Comparison of ENCODE assay signal across 8 cellular contexts in genomic region chr16:10579575-10579964, GRCh38. TPM values are rescaled to one million over a fixed set of nuclear protein-coding genes. Genes with fewer than 3 reads are reported as not detected.
DNase-seq lines count a peak whose midpoint lies in the region; ATAC-seq, FAIRE-seq and TF ChIP-seq lines count a peak whose summit lies in the region.

No MANE protein-coding gene starts in this region.

- peak overlapping the region; percentile 73 for H3K4me3 ChIP-seq in astrocyte of the spinal cord (ENCODE audit: low read depth, low read length)
- peak overlapping the region; percentile 71 to 81 (median 79) for H3K4me3 ChIP-seq in keratinocyte (ENCODE audit: control insufficient read depth in 2 of 3, extremely low read depth in 1 of 3, insufficient read depth in 2 of 3, low read depth in 1 of 3, low read length in 3 of 3)
- H3K4me3 ChIP-seq in skeletal muscle satellite cell (ENCODE audit: low read length): peak overlapping the region; percentile 91

- H3K9me3 ChIP-seq in H9 (ENCODE audit: control insufficient read depth, low read depth, low read length) (no peaks in the 10 kb centered on the region), keratinocyte (ENCODE audit: control insufficient read depth, low read depth, low read length) (no peaks in the 10 kb centered on the region), skeletal muscle satellite cell (replicated peaks; ENCODE audit: low read length) (no peaks in the 10 kb centered on the region)

- no peak overlapping the region for H3T11ph ChIP-seq in H9 (ENCODE audit: low read length)

- H3K36me3 Mint-ChIP-seq in H9 (ENCODE audit: insufficient read depth in 1 of 3, low read depth in 3 of 3): peaks cover 0 to 4% (median 2%) of the 10 kb centered on the region in 3 experiments; a peak in 2 of 7 replicates
- no peaks in the 10 kb centered on the region for H3K36me3 Mint-ChIP-seq in effector memory CD8-positive, alpha-beta T cell (ENCODE audit: insufficient read depth)

- H3K14ac ChIP-seq in H9 (ENCODE audit: insufficient read depth, low read length): no peak overlapping the region

- H2BK5ac ChIP-seq in H9 (ENCODE audit: insufficient read length, low read length): no peak overlapping the region

- peaks cover 5% of the 10 kb centered on the region for H3K9me1 ChIP-seq in keratinocyte (ENCODE audit: control insufficient read depth, extremely low read depth, insufficient read depth, low read length)

- no peak overlapping the region for H2BK12ac ChIP-seq in H9 (ENCODE audit: insufficient read length, low read depth, low read length)

- H3K4ac ChIP-seq in H9 (ENCODE audit: low read depth, low read length): no peak overlapping the region

- FAIRE-seq in keratinocyte (lab: Jason Lieb, UNC): no peak

- dilution Hi-C loops in keratinocyte (cut with MboI; ENCODE audit: extremely low pct_ligation_motif_present, low sequenced_read_pairs): no loop called here

- peaks cover 3% of the 10 kb centered on the region for H3K23me2 ChIP-seq in H9 (ENCODE audit: insufficient read length, low read depth, low read length, poor library complexity, severe bottlenecking)

- H3K79me2 ChIP-seq in H9 (ENCODE audit: insufficient read depth, low read length) (no peaks in the 10 kb centered on the region), keratinocyte (ENCODE audit: control insufficient read depth, insufficient read depth, low read length) (peaks cover 25% of the 10 kb centered on the region)

- no peak overlapping the region for H4K91ac ChIP-seq in H9 (ENCODE audit: insufficient read length, low read depth, low read length)

- no peak for TF ChIP-seq CTCF in H9 (conservative IDR thresholded peaks at IDR 0.05)
- TF ChIP-seq CTCF in astrocyte of the spinal cord (IDR thresholded peaks at IDR 0.05; ENCODE audit: low read depth, low read length): no peak
- TF ChIP-seq CTCF in keratinocyte (optimal IDR thresholded peaks at IDR 0.05 in 1 of 3, IDR thresholded peaks at IDR 0.05 in 1 of 3, conservative IDR thresholded peaks at IDR 0.05 in 1 of 3; ENCODE audit: extremely low read depth in 1 of 3, insufficient read depth in 2 of 3, low read length in 3 of 3): no peak

- peak overlapping the region; percentile 53 for H3K4me2 ChIP-seq in H9 (ENCODE audit: insufficient read depth, insufficient read length, low read length)
- H3K4me2 ChIP-seq in keratinocyte (ENCODE audit: control insufficient read depth, extremely low read depth, insufficient read depth, low read depth, low read length): peak overlapping the region; percentile 94
- peak overlapping the region; percentile 87 for H3K4me2 ChIP-seq in skeletal muscle satellite cell (ENCODE audit: low read length)

- H3K4me3 Mint-ChIP-seq in H9: peak overlapping the region; percentile 63 to 77
- no peak overlapping the region for H3K4me3 Mint-ChIP-seq in effector memory CD8-positive, alpha-beta T cell

- no peak overlapping the region for H2BK20ac ChIP-seq in H9 (ENCODE audit: low read depth, low read length, poor library complexity, severe bottlenecking)

- no peak overlapping the region for H2BK120ac ChIP-seq in H9 (ENCODE audit: low read depth, low read length, poor library complexity, severe bottlenecking)

- H2AFZ ChIP-seq in H9 (ENCODE audit: low read length): no peak overlapping the region
- H2AFZ ChIP-seq in keratinocyte (ENCODE audit: control insufficient read depth, low read length): peak overlapping the region; percentile 89

- H3K27ac ChIP-seq in H9 (ENCODE audit: insufficient read length, low read depth, low read length) (no peak overlapping the region), keratinocyte (ENCODE audit: control insufficient read depth, insufficient read depth, low read length) (peak overlapping the region; percentile 69)

- H3K79me1 ChIP-seq in H9 (ENCODE audit: insufficient read depth, low read depth, low read length, poor library complexity, severe bottlenecking): no peaks in the 10 kb centered on the region

- DNase-seq in H9 (no peak), astrocyte of the spinal cord (ENCODE audit: low read depth, low spot score) (no peak), keratinocyte (ENCODE audit: low read depth, low spot score) (no peak), cerebellum (ENCODE audit: low spot score) (no peak), NCI-H2196 treated with DMSO at 0.1 percent for 48 hours (lab: John Stamatoyannopoulos, UW; ENCODE audit: unreplicated experiment) (no peak), D341Med (ENCODE audit: low spot score) (no peak)
- DNase-seq in effector memory CD8-positive, alpha-beta T cell: no peak

- peaks cover 24% of the 10 kb centered on the region for H3K27me3 Mint-ChIP-seq in H9 (ENCODE audit: low read depth)
- peaks cover 63 to 89% of the 10 kb centered on the region in 2 donors for H3K27me3 Mint-ChIP-seq in effector memory CD8-positive, alpha-beta T cell

- WGBS in H9 (ENCODE audit: extremely low coverage, insufficient read length, low lambda C conversion rate): no CpG with 5 or more reads among the region's 6 CpGs

- in situ Hi-C loops in astrocyte of the spinal cord (cut with HindIII; ENCODE audit: low sequenced_read_pairs): no loop called here

- H3K18ac ChIP-seq in H9 (ENCODE audit: insufficient read length, low read depth, low read length): no peak overlapping the region

- no peak overlapping the region for H3K23ac ChIP-seq in H9 (ENCODE audit: insufficient read length, low read depth, low read length)

- no peaks in the 10 kb centered on the region for H4K20me1 ChIP-seq in H9 (ENCODE audit: control insufficient read depth, insufficient read depth, insufficient read length)
- no peaks in the 10 kb centered on the region for H4K20me1 ChIP-seq in keratinocyte (ENCODE audit: control insufficient read depth, extremely low read depth, insufficient read depth, low read length)

- H4K8ac ChIP-seq in H9 (replicated peaks; ENCODE audit: insufficient read length, low read depth, low read length): no peak overlapping the region

- H3K9me3 Mint-ChIP-seq in H9: peaks cover 0 to 7% of the 10 kb centered on the region in 2 experiments; a peak in 4 of 5 replicates
- H3K9me3 Mint-ChIP-seq in effector memory CD8-positive, alpha-beta T cell: no peaks in the 10 kb centered on the region

- no peaks in the 10 kb centered on the region for H3K36me3 ChIP-seq in keratinocyte (ENCODE audit: control insufficient read depth in 2 of 2, extremely low read depth in 1 of 2, insufficient read depth in 2 of 2, low read length in 2 of 2)
- no peaks in the 10 kb centered on the region for H3K36me3 ChIP-seq in skeletal muscle satellite cell (ENCODE audit: insufficient read depth, low read length)

- H3K4me1 ChIP-seq in H9 (ENCODE audit: insufficient read depth, low read length) (peaks cover 10% of the 10 kb centered on the region; the same call in 1 of the 2 replicates), keratinocyte (ENCODE audit: control insufficient read depth, extremely low read depth, insufficient read depth, low read length) (peaks cover 24% of the 10 kb centered on the region), skeletal muscle satellite cell (ENCODE audit: control insufficient read depth, insufficient read depth, low read length) (peaks cover 47% of the 10 kb centered on the region)

- no peak overlapping the region for H3K56ac ChIP-seq in H9 (ENCODE audit: insufficient read length, low read depth, low read length)

- H3K27me3 ChIP-seq in H9 (ENCODE audit: insufficient read depth, low read length) (no peaks in the 10 kb centered on the region), keratinocyte (ENCODE audit: control insufficient read depth, extremely low read depth, insufficient read depth, low read length) (no peaks in the 10 kb centered on the region), skeletal muscle satellite cell (ENCODE audit: control insufficient read depth, insufficient read depth, low read length) (no peaks in the 10 kb centered on the region)

- ATAC-seq in effector memory CD8-positive, alpha-beta T cell (replicated peaks): no peak

- no peak overlapping the region for H3K27ac Mint-ChIP-seq in H9
- H3K27ac Mint-ChIP-seq in effector memory CD8-positive, alpha-beta T cell: no peak overlapping the region

- H3K4me1 Mint-ChIP-seq in H9: peaks cover 46 to 68% of the 10 kb centered on the region in 2 experiments
- H3K4me1 Mint-ChIP-seq in effector memory CD8-positive, alpha-beta T cell (ENCODE audit: low read depth in 2 of 2): peaks cover 0 to 3% of the 10 kb centered on the region in 2 donors

- no peak overlapping the region for H2BK15ac ChIP-seq in H9 (ENCODE audit: low read depth, low read length)

- H3K9ac ChIP-seq in H9 (ENCODE audit: extremely low read depth, insufficient read length, low read length) (peak overlapping the region; percentile 9), keratinocyte (ENCODE audit: control insufficient read depth, extremely low read depth, insufficient read depth, low read length) (peak overlapping the region; percentile 82), skeletal muscle satellite cell (ENCODE audit: low read depth, low read length) (peak overlapping the region; percentile 91)

- no peak overlapping the region for H2AK5ac ChIP-seq in H9 (ENCODE audit: insufficient read length, low read length)

- no peak overlapping the region for H4K5ac ChIP-seq in H9 (ENCODE audit: insufficient read length, low read depth, low read length)

RNA-seq across cellular contexts. Expression of gene EMP2, which starts 0.8 kb away (rescaled TPM):
- total RNA-seq in H9 (2021): 14.4 and 15.1 TPM in 2 replicates
- polyA plus RNA-seq in keratinocyte: 14.7 to 19.6 TPM (median 19.1 TPM) in 3 replicates
- polyA plus RNA-seq in keratinocyte (2011; ENCODE audit: low read depth): 7.7 TPM
- polyA plus RNA-seq in keratinocyte (2011; cell fraction: cytosol; rRNA removed): 5.5 and 9.0 TPM in 2 replicates
- 9.6 and 10.0 TPM in 2 replicates for polyA plus RNA-seq in keratinocyte (2011; cell fraction: nucleus; rRNA removed)
- 19.2 and 19.8 TPM in 2 replicates for polyA plus RNA-seq in keratinocyte (2012; ENCODE audit: low replicate concordance)
- 33.1 to 37.7 TPM (median 37.6 TPM) in 3 replicates for polyA minus RNA-seq in keratinocyte
- polyA minus RNA-seq in keratinocyte (2011; cell fraction: cytosol; rRNA and poly(A)+ RNA removed): 5.4 TPM
- 5.2 and 6.7 TPM in 2 replicates for polyA minus RNA-seq in keratinocyte (2011; cell fraction: nucleus; rRNA and poly(A)+ RNA removed)
- total RNA-seq in skeletal muscle satellite cell (2012; rRNA removed): 23.2 and 24.8 TPM in 2 replicates
- total RNA-seq in cerebellum: 8.4 TPM

Comparison
In these comparisons a context has a peak if more than half of its experiments do, and no peak if none do; other contexts are left out.
1. H3K9ac ChIP-seq: peak in every context shown above with its lines; median percentile 91 in skeletal muscle satellite cell; 82 in keratinocyte; 9 in H9.
2. H3K4me3 Mint-ChIP-seq: peak in H9 (2 of 2); none in effector memory CD8-positive, alpha-beta T cell (0 of 2).
3. Peak in every context shown above with its lines, with median percentiles within 50 percentile points of each other: H3K4me2 ChIP-seq and H3K4me3 ChIP-seq.